ENCODE assay signal across 32 cellular contexts in genomic region chr9:4160284-4160683, GRCh38.
"Had no signal": no experiment of that assay in that cellular context is flagged by ENCODE, and none has a peak within 500 bp of the region (broad histone marks: within the 10 kb centered on the region; RNA-seq: fewer than 3 reads in every experiment).

No MANE protein-coding gene starts in this region.

- H3K9ac ChIP-seq: neural progenitor cell had no signal

- H3K27ac Mint-ChIP-seq: immature natural killer cell; memory B cell; mesothelial cell of epicardium; natural killer cell treated with Interleukin-12 subunit alpha and Interleukin-12 subunit beta and Interleukin-15 and Interleukin-18, amount 100 ng/mL, for 72 hours; neural progenitor cell; stimulated activated naive CD8-positive, alpha-beta T cell treated with anti-CD3 and anti-CD28 coated beads, Interleukin-15, amount 100 ng/mL, for 72 hours had no signal

- H3K27me3 Mint-ChIP-seq: stimulated activated naive CD8-positive, alpha-beta T cell treated with anti-CD3 and anti-CD28 coated beads, Interleukin-15, amount 100 ng/mL, for 72 hours had no signal

- H2AFZ ChIP-seq: neural progenitor cell had no signal

- H3K27ac ChIP-seq: coronary artery, gastroesophageal sphincter, heart right ventricle, neural progenitor cell, right atrium auricular region, suprapubic skin, transverse colon, vagina had no signal

- DNase-seq: dermis blood vessel endothelial cell; effector memory CD4-positive, alpha-beta T cell; foreskin fibroblast; glutamatergic neuron; heart right ventricle; hypothalamus; immature natural killer cell; islet precursor cell; kidney glomerular epithelial cell; mucosa of descending colon; naive B cell; stimulated activated CD4-positive, alpha-beta T cell treated with anti-CD3 and anti-CD28 coated beads, Interleukin-12 subunit alpha, Interleukin-12 subunit beta, amount 100 ng/mL, for 4 hours; stimulated activated CD4-positive, alpha-beta T cell treated with anti-CD3 and anti-CD28 coated beads, Interleukin-1b, Interleukin-23, amount 100 ng/mL, for 48 hours; stimulated activated CD4-positive, alpha-beta T cell treated with anti-CD3 and anti-CD28 coated beads, Interleukin-4, amount 100 ng/mL, for 1 hour; stimulated activated CD8-positive, alpha-beta memory T cell treated with anti-CD3 and anti-CD28 coated beads, Interleukin-4, amount 100 ng/mL, for 48 hours; stimulated activated naive CD4-positive, alpha-beta T cell; stimulated activated naive CD8-positive, alpha-beta T cell treated with anti-CD3 and anti-CD28 coated beads, Interleukin-15, amount 100 ng/mL, for 72 hours; transverse colon had no signal

- H3K36me3 Mint-ChIP-seq: immature natural killer cell; memory B cell; mesothelial cell of epicardium; naive B cell; natural killer cell treated with Interleukin-12 subunit alpha and Interleukin-12 subunit beta and Interleukin-15 and Interleukin-18, amount 100 ng/mL, for 72 hours had no signal

- H3K4me1 ChIP-seq: prostate gland, right atrium auricular region, suprapubic skin had no signal

- H3K36me3 ChIP-seq: esophagus muscularis mucosa, gastroesophageal sphincter, heart right ventricle, neural progenitor cell, prostate gland, right atrium auricular region, suprapubic skin, transverse colon, vagina had no signal

- H3K4me1 Mint-ChIP-seq: immature natural killer cell; memory B cell; mesothelial cell of epicardium; naive B cell; stimulated activated naive CD8-positive, alpha-beta T cell treated with anti-CD3 and anti-CD28 coated beads, Interleukin-15, amount 100 ng/mL, for 72 hours had no signal

- H3K27me3 ChIP-seq: esophagus muscularis mucosa, gastroesophageal sphincter, heart right ventricle, neural progenitor cell, right atrium auricular region, suprapubic skin, transverse colon, vagina had no signal

- FAIRE-seq: endothelial cell of umbilical vein had no signal

- H3K4me2 ChIP-seq: neural progenitor cell, smooth muscle cell had no signal

- H3K4me3 Mint-ChIP-seq: immature natural killer cell; memory B cell; mesothelial cell of epicardium; naive B cell; natural killer cell treated with Interleukin-12 subunit alpha and Interleukin-12 subunit beta and Interleukin-15 and Interleukin-18, amount 100 ng/mL, for 72 hours; neural progenitor cell; stimulated activated naive CD8-positive, alpha-beta T cell treated with anti-CD3 and anti-CD28 coated beads, Interleukin-15, amount 100 ng/mL, for 72 hours had no signal

- H3K9me3 ChIP-seq: esophagus muscularis mucosa, gastroesophageal sphincter, heart right ventricle, mucosa of descending colon, prostate gland, right atrium auricular region, suprapubic skin, transverse colon, vagina had no signal

- H3K4me3 ChIP-seq: coronary artery, esophagus muscularis mucosa, gastroesophageal sphincter, heart right ventricle, lung, mucosa of descending colon, neural progenitor cell, prostate gland, right atrium auricular region, smooth muscle cell, suprapubic skin, transverse colon, vagina had no signal

- H3K9me3 Mint-ChIP-seq: immature natural killer cell; memory B cell; mesothelial cell of epicardium; natural killer cell treated with Interleukin-12 subunit alpha and Interleukin-12 subunit beta and Interleukin-15 and Interleukin-18, amount 100 ng/mL, for 72 hours; stimulated activated naive CD8-positive, alpha-beta T cell treated with anti-CD3 and anti-CD28 coated beads, Interleukin-15, amount 100 ng/mL, for 72 hours had no signal
